7 cellular contexts compared by ENCODE assay signal in the genomic region with DNA sequence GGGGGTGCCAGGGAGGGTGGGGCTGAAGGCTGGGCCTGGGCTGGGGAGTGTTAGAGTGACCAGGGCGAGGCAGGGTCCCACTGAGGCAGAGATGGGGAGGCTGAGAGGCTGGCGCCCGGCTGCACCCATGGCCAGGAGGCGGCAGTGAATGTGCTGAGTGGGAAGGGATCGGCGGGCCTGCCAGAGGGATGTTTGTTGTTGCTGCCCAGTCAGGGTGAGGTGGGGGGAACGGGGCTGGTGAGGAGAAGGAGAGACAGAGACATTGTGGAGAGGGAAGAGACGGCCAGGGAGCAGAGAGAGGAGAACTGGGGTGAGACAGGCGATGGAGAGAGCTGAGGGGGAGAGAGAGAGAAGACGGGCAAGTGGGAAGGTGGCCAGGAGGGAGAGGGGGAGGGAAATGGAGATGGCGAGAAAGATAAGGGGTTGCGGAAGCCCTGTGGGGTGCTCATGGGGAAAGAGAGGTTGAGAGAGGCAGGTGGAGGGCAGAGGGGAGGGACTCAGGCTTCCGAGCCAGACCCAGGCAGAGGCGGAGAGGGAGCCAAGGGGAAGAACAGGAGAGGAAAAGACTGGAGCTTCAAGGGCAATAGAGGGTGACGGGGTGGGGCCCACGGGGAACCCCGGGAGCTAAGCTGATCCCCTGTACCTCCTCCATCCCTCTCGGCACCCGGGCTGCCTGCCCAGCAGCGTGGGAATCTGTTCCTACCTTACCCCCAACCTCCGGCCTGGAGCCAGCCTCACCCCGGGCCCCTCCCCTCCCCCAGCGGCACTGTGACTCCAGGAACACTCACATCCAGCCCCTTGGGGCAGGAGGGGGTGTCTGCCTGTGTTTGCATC. TPM values are rescaled to one million over a fixed set of nuclear protein-coding genes. Genes with fewer than 3 reads are reported as not detected.
DNase-seq lines count a peak whose midpoint lies in the region; ATAC-seq, FAIRE-seq and TF ChIP-seq lines count a peak whose summit lies in the region.

No MANE protein-coding gene starts in this region.

- BruUV-seq in HepG2 (replicated peaks; lab: Mats Ljungman, UMichigan): no TSS peak

- in situ Hi-C loops in HepG2 (cut with HindIII; ENCODE audit: extremely low pct_ligation_motif_present, low pct_unique_long_range_greater_than_20kb): no loop called here

- H3K4me3 ChIP-seq in HepG2 (replicated peaks in 1 of 3; ENCODE audit: insufficient read depth in 1 of 3, low read depth in 2 of 3, low read length in 3 of 3): peak overlapping the region; percentile 26 to 76 (median 62); a peak in 4 of 6 replicates

- DNase-seq in T-helper 9 cell: peak; percentile 48
- peak; percentile 50 for DNase-seq in central memory CD4-positive, alpha-beta T cell
- no peak for DNase-seq in HepG2 (ENCODE audit: low spot score)
- DNase-seq in kidney glomerular epithelial cell (lab: John Stamatoyannopoulos, UW): no peak

- H3K36me3 Mint-ChIP-seq in stimulated activated naive CD8-positive, alpha-beta T cell treated with anti-CD3 and anti-CD28 coated beads, Interleukin-15, Interleukin-2, amounts not matched to agents 100 ng/mL and 50 ng/mL, for 24 hours (ENCODE audit: low read depth): peaks cover 19% of the 10 kb centered on the region

- peaks cover 18% of the 10 kb centered on the region for H3K4me1 Mint-ChIP-seq in stimulated activated naive CD8-positive, alpha-beta T cell treated with anti-CD3 and anti-CD28 coated beads, Interleukin-15, Interleukin-2, amounts not matched to agents 100 ng/mL and 50 ng/mL, for 24 hours (ENCODE audit: low read depth)

- ATAC-seq in HG03432 (IDR thresholded peaks at IDR 0.05; ENCODE audit: unreplicated experiment): peak; percentile 7
- ATAC-seq in HepG2: peak; percentile 35
- ATAC-seq in HG02571 (IDR thresholded peaks at IDR 0.05; ENCODE audit: unreplicated experiment): no peak

- H3K4me1 ChIP-seq in HepG2 (ENCODE audit: insufficient read depth, low read length): peaks cover 59% of the 10 kb centered on the region

- POLR2A ChIA-PET in HepG2 (lab: Yijun Ruan, JAX): interaction anchor here (0.8 to 3.7 kb wide), 8 partner anchors 11 to 165 kb away, joined by 3 to 55 read pairs (median 4); a partner anchor contains a TSS

- 0 out of 2 replicates have a peak overlapping the region, but pooled peaks have one; percentile 39 for H3K9ac ChIP-seq in HepG2 (ENCODE audit: insufficient read depth, low read depth, low read length)

- no peaks in the 10 kb centered on the region for H3K79me2 ChIP-seq in HepG2 (ENCODE audit: insufficient read depth, low read length)

- TF ChIP-seq POLR2A in HepG2 (IDR thresholded peaks at IDR 0.05; ENCODE audit: insufficient read depth in 1 of 2, low read depth in 2 of 2, low read length in 2 of 2): no peak

- no peak for TF ChIP-seq RAD21 in HepG2 (CRISPR knock-in tag; IDR thresholded peaks at IDR 0.05)

- 39% methylated on average over 17 of the region's 23 CpGs for WGBS in HepG2 (ENCODE audit: low lambda C conversion rate)

- H3K36me3 ChIP-seq in HepG2 (replicated peaks in 1 of 2; ENCODE audit: control insufficient read depth in 1 of 2, insufficient read depth in 2 of 2, low read length in 2 of 2): peaks cover 14 to 20% of the 10 kb centered on the region in 2 experiments; a peak in 4 of 5 replicates

- peak overlapping the region; percentile 76 for H3K4me3 Mint-ChIP-seq in stimulated activated naive CD8-positive, alpha-beta T cell treated with anti-CD3 and anti-CD28 coated beads, Interleukin-15, Interleukin-2, amounts not matched to agents 100 ng/mL and 50 ng/mL, for 24 hours

- H3K9me3 ChIP-seq in HepG2 (ENCODE audit: low read length): no peaks in the 10 kb centered on the region

- peak overlapping the region; percentile 72 for H3K4me2 ChIP-seq in HepG2 (ENCODE audit: low read depth, low read length)

- H4K20me1 ChIP-seq in HepG2 (ENCODE audit: insufficient read depth, low read length): no peaks in the 10 kb centered on the region

- H3K27me3 Mint-ChIP-seq in stimulated activated naive CD8-positive, alpha-beta T cell treated with anti-CD3 and anti-CD28 coated beads, Interleukin-15, Interleukin-2, amounts not matched to agents 100 ng/mL and 50 ng/mL, for 24 hours: no peaks in the 10 kb centered on the region

- H3K9me3 Mint-ChIP-seq in stimulated activated naive CD8-positive, alpha-beta T cell treated with anti-CD3 and anti-CD28 coated beads, Interleukin-15, Interleukin-2, amounts not matched to agents 100 ng/mL and 50 ng/mL, for 24 hours: no peaks in the 10 kb centered on the region

- no peak overlapping the region for H2AFZ ChIP-seq in HepG2 (ENCODE audit: low read length)

- peak overlapping the region; percentile 89 for H3K27ac Mint-ChIP-seq in stimulated activated naive CD8-positive, alpha-beta T cell treated with anti-CD3 and anti-CD28 coated beads, Interleukin-15, Interleukin-2, amounts not matched to agents 100 ng/mL and 50 ng/mL, for 24 hours

- no peaks in the 10 kb centered on the region for H3K27me3 ChIP-seq in HepG2 (ENCODE audit: control insufficient read depth in 1 of 2, insufficient read depth in 2 of 2, low read length in 2 of 2)

- CTCF ChIA-PET in HepG2 (lab: Yijun Ruan, JAX; ENCODE audit: low intra/inter-chr PET ratio, low total read pairs): no interaction called here

- no peak for TF ChIP-seq EP300 in HepG2 (IDR thresholded peaks at IDR 0.05; ENCODE audit: low read depth in 2 of 2, low read length in 2 of 2)
- no peak for TF ChIP-seq EP300 in HepG2 (CRISPR knock-in tag; IDR thresholded peaks at IDR 0.05; ENCODE audit: borderline replicate concordance)

- H3K27ac ChIP-seq in HepG2 (ENCODE audit: extremely low read length, insufficient read depth, low read length): no peak overlapping the region

- peak; percentile 19; the same call in 1 of the 2 replicates for TF ChIP-seq CTCF in HepG2 (CRISPR knock-in tag; IDR thresholded peaks at IDR 0.05)

- intact Hi-C loops in HepG2 (cut with micrococcal nuclease; ENCODE audit: unreplicated experiment): no loop called here

- FAIRE-seq in HepG2 (lab: Jason Lieb, UNC): no peak

RNA-seq across cellular contexts. Expression of a gene that starts 0.7 kb away (rescaled TPM):
- 1.9 and 2.3 TPM in 2 replicates for total RNA-seq in HepG2 (2016; rRNA removed; fragmentation: Illumina TruSeq; extraction: Trizol)
- 0.26 and 0.71 TPM in 2 replicates for total RNA-seq in HepG2 (2016; cell fraction: cytosol; rRNA removed; fragmentation: Illumina TruSeq; extraction: Trizol; ENCODE audit: low read depth)
- 1.4 and 1.9 TPM in 2 replicates for total RNA-seq in HepG2 (2016; cell fraction: insoluble cytoplasmic fraction; rRNA removed; fragmentation: Illumina TruSeq; extraction: Trizol)
- 0.90 and 1.1 TPM in 2 replicates for total RNA-seq in HepG2 (2016; cell fraction: membrane; rRNA removed; fragmentation: Illumina TruSeq; extraction: Trizol)
- 2.1 and 3.1 TPM in 2 replicates for total RNA-seq in HepG2 (2016; cell fraction: nucleus; rRNA removed; fragmentation: Illumina TruSeq; extraction: Trizol)
- 0.26 and 0.44 TPM in 2 replicates for polyA plus RNA-seq in HepG2 (2011; rRNA removed)
- polyA plus RNA-seq in HepG2 (2011; cell fraction: cytosol; rRNA removed): 0.40 and 0.48 TPM in 2 replicates
- 0.54 and 1.00 TPM in 2 replicates for polyA plus RNA-seq in HepG2 (2011; cell fraction: nucleus; rRNA removed)
- polyA plus RNA-seq in HepG2 (2012): 0.35 and 1.1 TPM in 2 replicates
- polyA plus RNA-seq in HepG2 (2016; cell fraction: cytosol; fragmentation: Illumina TruSeq; extraction: Trizol; ENCODE audit: low read depth): 0.43 and 0.69 TPM in 2 replicates
- 0.58 and 1.1 TPM in 2 replicates for polyA plus RNA-seq in HepG2 (2016; cell fraction: insoluble cytoplasmic fraction; fragmentation: Illumina TruSeq; extraction: Trizol; ENCODE audit: low read depth)
- polyA plus RNA-seq in HepG2 (2016; cell fraction: membrane; fragmentation: Illumina TruSeq; extraction: Trizol; ENCODE audit: low read depth): 0.34 and 0.42 TPM in 2 replicates
- 2.2 and 3.1 TPM in 2 replicates for polyA plus RNA-seq in HepG2 (2016; cell fraction: nucleus; fragmentation: Illumina TruSeq; extraction: Trizol; ENCODE audit: insufficient read depth, low read depth)
- polyA minus RNA-seq in HepG2 (2011; rRNA and poly(A)+ RNA removed; ENCODE audit: low replicate concordance): 1.3 TPM in 1 of 2 replicates, not detected in the other
- 1.1 TPM in 1 of 2 replicates, not detected in the other for polyA minus RNA-seq in HepG2 (2011; cell fraction: cytosol; rRNA and poly(A)+ RNA removed)
- polyA minus RNA-seq in HepG2 (2011; cell fraction: nucleus; rRNA and poly(A)+ RNA removed): 0.50 and 0.52 TPM in 2 replicates

RNA-seq across cellular contexts. Expression of a gene that starts 11.8 kb away (rescaled TPM):
- total RNA-seq in HepG2 (2016; rRNA removed; fragmentation: Illumina TruSeq; extraction: Trizol): 39.0 and 51.9 TPM in 2 replicates
- 10.2 and 12.0 TPM in 2 replicates for total RNA-seq in HepG2 (2016; cell fraction: cytosol; rRNA removed; fragmentation: Illumina TruSeq; extraction: Trizol; ENCODE audit: low read depth)
- 38.9 and 54.2 TPM in 2 replicates for total RNA-seq in HepG2 (2016; cell fraction: insoluble cytoplasmic fraction; rRNA removed; fragmentation: Illumina TruSeq; extraction: Trizol)
- total RNA-seq in HepG2 (2016; cell fraction: membrane; rRNA removed; fragmentation: Illumina TruSeq; extraction: Trizol): 31.2 and 31.3 TPM in 2 replicates
- total RNA-seq in HepG2 (2016; cell fraction: nucleus; rRNA removed; fragmentation: Illumina TruSeq; extraction: Trizol): 18.5 and 20.2 TPM in 2 replicates
- 66.0 TPM in 2 replicates for polyA plus RNA-seq in HepG2 (2011; rRNA removed)
- 76.3 and 90.6 TPM in 2 replicates for polyA plus RNA-seq in HepG2 (2011; cell fraction: cytosol; rRNA removed)
- 43.1 and 45.0 TPM in 2 replicates for polyA plus RNA-seq in HepG2 (2011; cell fraction: nucleus; rRNA removed)
- 39.8 and 45.8 TPM in 2 replicates for polyA plus RNA-seq in HepG2 (2012)
- 16.8 TPM in 2 replicates for polyA plus RNA-seq in HepG2 (2016; cell fraction: cytosol; fragmentation: Illumina TruSeq; extraction: Trizol; ENCODE audit: low read depth)
- 69.0 and 74.8 TPM in 2 replicates for polyA plus RNA-seq in HepG2 (2016; cell fraction: insoluble cytoplasmic fraction; fragmentation: Illumina TruSeq; extraction: Trizol; ENCODE audit: low read depth)
- 33.3 and 38.0 TPM in 2 replicates for polyA plus RNA-seq in HepG2 (2016; cell fraction: membrane; fragmentation: Illumina TruSeq; extraction: Trizol; ENCODE audit: low read depth)
- polyA plus RNA-seq in HepG2 (2016; cell fraction: nucleus; fragmentation: Illumina TruSeq; extraction: Trizol; ENCODE audit: insufficient read depth, low read depth): 38.1 and 41.9 TPM in 2 replicates
- polyA minus RNA-seq in HepG2 (2011; rRNA and poly(A)+ RNA removed; ENCODE audit: low replicate concordance): 51.2 and 105 TPM in 2 replicates
- polyA minus RNA-seq in HepG2 (2011; cell fraction: cytosol; rRNA and poly(A)+ RNA removed): 36.5 and 37.9 TPM in 2 replicates
- 14.3 and 18.3 TPM in 2 replicates for polyA minus RNA-seq in HepG2 (2011; cell fraction: nucleus; rRNA and poly(A)+ RNA removed)

RNA-seq across cellular contexts. Expression of a gene that starts 15.1 kb away (rescaled TPM):
- 0.64 and 1.0 TPM in 2 replicates for total RNA-seq in HepG2 (2016; rRNA removed; fragmentation: Illumina TruSeq; extraction: Trizol)
- 0.26 and 0.71 TPM in 2 replicates for total RNA-seq in HepG2 (2016; cell fraction: cytosol; rRNA removed; fragmentation: Illumina TruSeq; extraction: Trizol; ENCODE audit: low read depth)
- total RNA-seq in HepG2 (2016; cell fraction: insoluble cytoplasmic fraction; rRNA removed; fragmentation: Illumina TruSeq; extraction: Trizol): 0.84 and 1.5 TPM in 2 replicates
- total RNA-seq in HepG2 (2016; cell fraction: membrane; rRNA removed; fragmentation: Illumina TruSeq; extraction: Trizol): 0.34 and 0.53 TPM in 2 replicates
- total RNA-seq in HepG2 (2016; cell fraction: nucleus; rRNA removed; fragmentation: Illumina TruSeq; extraction: Trizol): 0.59 TPM in 1 of 2 replicates, not detected in the other
- 0.38 and 0.40 TPM in 2 replicates for polyA plus RNA-seq in HepG2 (2011; rRNA removed)
- polyA plus RNA-seq in HepG2 (2011; cell fraction: cytosol; rRNA removed): 0.13 and 0.49 TPM in 2 replicates
- polyA plus RNA-seq in HepG2 (2011; cell fraction: nucleus; rRNA removed): 0.21 TPM in 1 of 2 replicates, not detected in the other
- polyA plus RNA-seq in HepG2 (2012): 1.1 and 2.3 TPM in 2 replicates
- polyA plus RNA-seq in HepG2 (2016; cell fraction: cytosol; fragmentation: Illumina TruSeq; extraction: Trizol; ENCODE audit: low read depth): 0.52 and 0.62 TPM in 2 replicates
- polyA plus RNA-seq in HepG2 (2016; cell fraction: insoluble cytoplasmic fraction; fragmentation: Illumina TruSeq; extraction: Trizol; ENCODE audit: low read depth): 1.4 and 1.7 TPM in 2 replicates
- 0.61 and 0.69 TPM in 2 replicates for polyA plus RNA-seq in HepG2 (2016; cell fraction: membrane; fragmentation: Illumina TruSeq; extraction: Trizol; ENCODE audit: low read depth)
- polyA plus RNA-seq in HepG2 (2016; cell fraction: nucleus; fragmentation: Illumina TruSeq; extraction: Trizol; ENCODE audit: insufficient read depth, low read depth): 0.55 and 0.89 TPM in 2 replicates
- not detected in 2 replicates for polyA minus RNA-seq in HepG2 (2011; rRNA and poly(A)+ RNA removed; ENCODE audit: low replicate concordance)
- polyA minus RNA-seq in HepG2 (2011; cell fraction: cytosol; rRNA and poly(A)+ RNA removed): not detected in 2 replicates
- polyA minus RNA-seq in HepG2 (2011; cell fraction: nucleus; rRNA and poly(A)+ RNA removed): 0.52 TPM in 1 of 2 replicates, not detected in the other

RNA-seq across cellular contexts. Expression of a gene that starts 30.2 kb away (rescaled TPM):
- 9.7 and 11.8 TPM in 2 replicates for total RNA-seq in HepG2 (2016; rRNA removed; fragmentation: Illumina TruSeq; extraction: Trizol)
- total RNA-seq in HepG2 (2016; cell fraction: cytosol; rRNA removed; fragmentation: Illumina TruSeq; extraction: Trizol; ENCODE audit: low read depth): 1.5 TPM in 2 replicates
- total RNA-seq in HepG2 (2016; cell fraction: insoluble cytoplasmic fraction; rRNA removed; fragmentation: Illumina TruSeq; extraction: Trizol): 6.9 and 10.5 TPM in 2 replicates
- total RNA-seq in HepG2 (2016; cell fraction: membrane; rRNA removed; fragmentation: Illumina TruSeq; extraction: Trizol): 3.3 and 4.5 TPM in 2 replicates
- 6.1 and 7.1 TPM in 2 replicates for total RNA-seq in HepG2 (2016; cell fraction: nucleus; rRNA removed; fragmentation: Illumina TruSeq; extraction: Trizol)
- 31.3 and 31.5 TPM in 2 replicates for polyA plus RNA-seq in HepG2 (2011; rRNA removed)
- 20.9 and 32.3 TPM in 2 replicates for polyA plus RNA-seq in HepG2 (2011; cell fraction: cytosol; rRNA removed)
- 30.6 and 39.7 TPM in 2 replicates for polyA plus RNA-seq in HepG2 (2011; cell fraction: nucleus; rRNA removed)
- 10.5 and 13.8 TPM in 2 replicates for polyA plus RNA-seq in HepG2 (2012)
- polyA plus RNA-seq in HepG2 (2016; cell fraction: cytosol; fragmentation: Illumina TruSeq; extraction: Trizol; ENCODE audit: low read depth): 1.6 and 2.5 TPM in 2 replicates
- polyA plus RNA-seq in HepG2 (2016; cell fraction: insoluble cytoplasmic fraction; fragmentation: Illumina TruSeq; extraction: Trizol; ENCODE audit: low read depth): 5.8 and 6.3 TPM in 2 replicates
- polyA plus RNA-seq in HepG2 (2016; cell fraction: membrane; fragmentation: Illumina TruSeq; extraction: Trizol; ENCODE audit: low read depth): 2.1 and 3.5 TPM in 2 replicates
- polyA plus RNA-seq in HepG2 (2016; cell fraction: nucleus; fragmentation: Illumina TruSeq; extraction: Trizol; ENCODE audit: insufficient read depth, low read depth): 3.7 and 7.6 TPM in 2 replicates
- 19.1 and 44.4 TPM in 2 replicates for polyA minus RNA-seq in HepG2 (2011; rRNA and poly(A)+ RNA removed; ENCODE audit: low replicate concordance)
- polyA minus RNA-seq in HepG2 (2011; cell fraction: cytosol; rRNA and poly(A)+ RNA removed): 23.0 and 29.5 TPM in 2 replicates
- 11.6 and 11.8 TPM in 2 replicates for polyA minus RNA-seq in HepG2 (2011; cell fraction: nucleus; rRNA and poly(A)+ RNA removed)

RNA-seq across cellular contexts. Expression of a gene that starts 30.7 kb away (rescaled TPM):
- total RNA-seq in HepG2 (2016; rRNA removed; fragmentation: Illumina TruSeq; extraction: Trizol): 23.6 and 24.1 TPM in 2 replicates
- total RNA-seq in HepG2 (2016; cell fraction: cytosol; rRNA removed; fragmentation: Illumina TruSeq; extraction: Trizol; ENCODE audit: low read depth): 7.1 TPM in 2 replicates
- 22.9 and 25.3 TPM in 2 replicates for total RNA-seq in HepG2 (2016; cell fraction: insoluble cytoplasmic fraction; rRNA removed; fragmentation: Illumina TruSeq; extraction: Trizol)
- 5.9 and 7.1 TPM in 2 replicates for total RNA-seq in HepG2 (2016; cell fraction: membrane; rRNA removed; fragmentation: Illumina TruSeq; extraction: Trizol)
- 11.1 and 12.5 TPM in 2 replicates for total RNA-seq in HepG2 (2016; cell fraction: nucleus; rRNA removed; fragmentation: Illumina TruSeq; extraction: Trizol)
- polyA plus RNA-seq in HepG2 (2011; rRNA removed): 26.5 and 31.5 TPM in 2 replicates
- polyA plus RNA-seq in HepG2 (2011; cell fraction: cytosol; rRNA removed): 28.1 and 37.8 TPM in 2 replicates
- 19.3 and 20.0 TPM in 2 replicates for polyA plus RNA-seq in HepG2 (2011; cell fraction: nucleus; rRNA removed)
- polyA plus RNA-seq in HepG2 (2012): 19.0 and 33.9 TPM in 2 replicates
- polyA plus RNA-seq in HepG2 (2016; cell fraction: cytosol; fragmentation: Illumina TruSeq; extraction: Trizol; ENCODE audit: low read depth): 4.5 and 5.0 TPM in 2 replicates
- 23.1 and 25.5 TPM in 2 replicates for polyA plus RNA-seq in HepG2 (2016; cell fraction: insoluble cytoplasmic fraction; fragmentation: Illumina TruSeq; extraction: Trizol; ENCODE audit: low read depth)
- polyA plus RNA-seq in HepG2 (2016; cell fraction: membrane; fragmentation: Illumina TruSeq; extraction: Trizol; ENCODE audit: low read depth): 3.8 and 5.4 TPM in 2 replicates
- polyA plus RNA-seq in HepG2 (2016; cell fraction: nucleus; fragmentation: Illumina TruSeq; extraction: Trizol; ENCODE audit: insufficient read depth, low read depth): 17.4 and 17.8 TPM in 2 replicates
- polyA minus RNA-seq in HepG2 (2011; rRNA and poly(A)+ RNA removed; ENCODE audit: low replicate concordance): 18.9 and 21.9 TPM in 2 replicates
- 11.7 and 13.1 TPM in 2 replicates for polyA minus RNA-seq in HepG2 (2011; cell fraction: cytosol; rRNA and poly(A)+ RNA removed)
- polyA minus RNA-seq in HepG2 (2011; cell fraction: nucleus; rRNA and poly(A)+ RNA removed): 7.5 and 9.0 TPM in 2 replicates

Comparison
In these comparisons a context has a peak if more than half of its experiments do, and no peak if none do; other contexts are left out.
1. DNase-seq: peak in T-helper 9 cell (single experiment) and central memory CD4-positive, alpha-beta T cell (single experiment); none in HepG2 (single experiment) and kidney glomerular epithelial cell (single experiment).